ENCODE assay signal across 26 cellular contexts in genomic region chr6:168626046-168626445, GRCh38.
"Had no signal": no experiment of that assay in that cellular context is flagged by ENCODE, and none has a peak within 500 bp of the region (broad histone marks: within the 10 kb centered on the region; RNA-seq: fewer than 3 reads in every experiment).

No MANE protein-coding gene starts in this region.

- H3K36me3 Mint-ChIP-seq: immature natural killer cell; naive thymus-derived CD4-positive, alpha-beta T cell; neural progenitor cell; stimulated activated effector memory CD8-positive, alpha-beta T cell treated with anti-CD3 and anti-CD28 coated beads, Interleukin-12 subunit alpha, Interleukin-12 subunit beta, amount 100 ng/mL, for 72 hours had no signal

- H2AFZ ChIP-seq: neural progenitor cell had no signal

- H3K4me1 Mint-ChIP-seq: immature natural killer cell; naive thymus-derived CD4-positive, alpha-beta T cell; stimulated activated effector memory CD8-positive, alpha-beta T cell treated with anti-CD3 and anti-CD28 coated beads, Interleukin-12 subunit alpha, Interleukin-12 subunit beta, amount 100 ng/mL, for 72 hours had no signal

- DNase-seq: hippocampal formation; immature natural killer cell; kidney; left colon; left ventricle myocardium inferior; mesendoderm; midbrain; mucosa of descending colon; naive thymus-derived CD4-positive, alpha-beta T cell; ovary; retina; right cardiac atrium; small intestine; spleen; stimulated activated CD4-positive, alpha-beta T cell treated with anti-CD3 and anti-CD28 coated beads, Interleukin-4, amount 100 ng/mL, for 24 hours; stimulated activated naive CD4-positive, alpha-beta T cell; substantia nigra; upper lobe of left lung had no signal

- H3K27me3 Mint-ChIP-seq: naive thymus-derived CD4-positive, alpha-beta T cell; stimulated activated naive CD8-positive, alpha-beta T cell treated with anti-CD3 and anti-CD28 coated beads, Interleukin-15, Interleukin-2, amounts not matched to agents 100 ng/mL and 50 ng/mL, for 24 hours had no signal

- H3K27ac Mint-ChIP-seq: immature natural killer cell; naive thymus-derived CD4-positive, alpha-beta T cell; natural killer cell treated with Interleukin-12 subunit alpha and Interleukin-12 subunit beta and Interleukin-15 and Interleukin-18, amount 100 ng/mL, for 72 hours; progenitor cell of endocrine pancreas; stimulated activated effector memory CD8-positive, alpha-beta T cell treated with anti-CD3 and anti-CD28 coated beads, Interleukin-12 subunit alpha, Interleukin-12 subunit beta, amount 100 ng/mL, for 72 hours; stimulated activated naive CD8-positive, alpha-beta T cell treated with anti-CD3 and anti-CD28 coated beads, Interleukin-15, Interleukin-2, amounts not matched to agents 100 ng/mL and 50 ng/mL, for 24 hours had no signal

- H3K9ac ChIP-seq: neural progenitor cell had no signal

- H3K4me2 ChIP-seq: neural progenitor cell had no signal

- H3K36me3 ChIP-seq: left ventricle myocardium inferior, neural progenitor cell, ovary, spleen, tibial nerve, upper lobe of left lung, vagina had no signal

- H3K27me3 ChIP-seq: neural progenitor cell, ovary, tibial nerve, upper lobe of left lung, vagina had no signal

- H3K9me3 ChIP-seq: left ventricle myocardium inferior, mucosa of descending colon, ovary, vagina had no signal

- H3K4me3 ChIP-seq: left ventricle myocardium inferior, lung, mucosa of descending colon, neural progenitor cell, ovary, spleen, tibial nerve, upper lobe of left lung, vagina had no signal

- H3K4me3 Mint-ChIP-seq: immature natural killer cell; naive thymus-derived CD4-positive, alpha-beta T cell; natural killer cell treated with Interleukin-12 subunit alpha and Interleukin-12 subunit beta and Interleukin-15 and Interleukin-18, amount 100 ng/mL, for 72 hours; neural progenitor cell; stimulated activated effector memory CD8-positive, alpha-beta T cell treated with anti-CD3 and anti-CD28 coated beads, Interleukin-12 subunit alpha, Interleukin-12 subunit beta, amount 100 ng/mL, for 72 hours; stimulated activated naive CD8-positive, alpha-beta T cell treated with anti-CD3 and anti-CD28 coated beads, Interleukin-15, Interleukin-2, amounts not matched to agents 100 ng/mL and 50 ng/mL, for 24 hours had no signal

- ATAC-seq: naive thymus-derived CD4-positive, alpha-beta T cell; natural killer cell treated with Interleukin-12 subunit alpha and Interleukin-12 subunit beta and Interleukin-15 and Interleukin-18, amount 100 ng/mL, for 72 hours; right cardiac atrium; stimulated activated effector memory CD8-positive, alpha-beta T cell treated with anti-CD3 and anti-CD28 coated beads, Interleukin-12 subunit alpha, Interleukin-12 subunit beta, amount 100 ng/mL, for 72 hours had no signal

- H3K4me1 ChIP-seq: left ventricle myocardium inferior, neural progenitor cell, spleen, tibial nerve, upper lobe of left lung, vagina had no signal

- H3K27ac ChIP-seq: left ventricle myocardium inferior, neural progenitor cell, ovary, spleen, tibial nerve, upper lobe of left lung, vagina had no signal
